In genomic region chr2:172093416-172094318, GRCh38 we compare ENCODE assay signal across 1 cellular context.
TF ChIP-seq lines count a peak whose summit lies in the region.

No MANE protein-coding gene starts in this region.

TF ChIP-seq in IMR-90, 13 proteins besides CTCF, POLR2A, EP300 and RAD21:
- peak; percentile 73 for TF ChIP-seq CEBPB (IDR thresholded peaks at IDR 0.05; ENCODE audit: low read depth, low read length)
- no peak for TF ChIP-seq RCOR1 (IDR thresholded peaks at IDR 0.05; ENCODE audit: insufficient replicate concordance, low read length)
